In genomic region chr6:79818471-79818870, GRCh38 we compare ENCODE assay signal across 19 cellular contexts.
"Had no signal": no experiment of that assay in that cellular context is flagged by ENCODE, and none has a peak within 500 bp of the region (broad histone marks: within the 10 kb centered on the region; RNA-seq: fewer than 3 reads in every experiment).

No MANE protein-coding gene starts in this region.

- H3K4me1 Mint-ChIP-seq: activated T-helper 17 cell treated with anti-CD3 and anti-CD28 coated beads, Interleukin-2, amount 50 U/mL, for 72 hours; central memory CD8-positive, alpha-beta T cell; stimulated activated naive B cell treated with anti-CD40 and anti-IgM and Interleukin-4, amounts not matched to agents 10 μg/mL and 1 μg/mL and 100 μg/mL, for 72 hours had no signal

- DNase-seq: activated CD4-positive, alpha-beta T cell treated with anti-CD3 and anti-CD28 coated beads for 1 hour; activated CD4-positive, alpha-beta T cell treated with anti-CD3 and anti-CD28 coated beads, Interleukin-2, amount 50 U/mL, for 1 hour; activated T-cell treated with anti-CD3 and anti-CD28 coated beads, Interleukin-2, amount 50 U/mL, for 24 hours; erythroblast; foreskin melanocyte; glutamatergic neuron; left ventricle myocardium inferior; midbrain; stimulated activated CD4-positive, alpha-beta T cell treated with anti-CD3 and anti-CD28 coated beads, Interleukin-2, amount 100 ng/mL, for 48 hours; stimulated activated CD8-positive, alpha-beta memory T cell treated with anti-CD3 and anti-CD28 coated beads, Interleukin-4, amount 100 ng/mL, for 48 hours; stimulated activated naive B cell treated with anti-CD40 and anti-IgM and Interleukin-4, amounts not matched to agents 10 μg/mL and 1 μg/mL and 100 μg/mL, for 72 hours; T-helper 9 cell; transverse colon had no signal

- H3K4me1 ChIP-seq: left ventricle myocardium inferior, transverse colon had no signal

- H3K27me3 ChIP-seq: hepatocyte, transverse colon had no signal

- H3K4me3 ChIP-seq: coronary artery, hepatocyte, left ventricle myocardium inferior, transverse colon had no signal

- H3K36me3 Mint-ChIP-seq: activated naive CD4-positive, alpha-beta T cell treated with anti-CD3 and anti-CD28 coated beads, Interleukin-2, amount 50 U/mL, for 72 hours; natural killer cell treated with Interleukin-12 subunit alpha and Interleukin-12 subunit beta and Interleukin-15 and Interleukin-18, amount 100 ng/mL, for 72 hours; stimulated activated naive B cell treated with anti-CD40 and anti-IgM and Interleukin-4, amounts not matched to agents 10 μg/mL and 1 μg/mL and 100 μg/mL, for 72 hours had no signal

- H3K9me3 Mint-ChIP-seq: activated naive CD4-positive, alpha-beta T cell treated with anti-CD3 and anti-CD28 coated beads, Interleukin-2, amount 50 U/mL, for 72 hours; activated T-cell treated with anti-CD3 and anti-CD28 coated beads, Interleukin-2, amount 50 U/mL, for 24 hours; activated T-helper 17 cell treated with anti-CD3 and anti-CD28 coated beads, Interleukin-2, amount 50 U/mL, for 72 hours; central memory CD8-positive, alpha-beta T cell; natural killer cell treated with Interleukin-12 subunit alpha and Interleukin-12 subunit beta and Interleukin-15 and Interleukin-18, amount 100 ng/mL, for 72 hours; stimulated activated naive B cell treated with anti-CD40 and anti-IgM and Interleukin-4, amounts not matched to agents 10 μg/mL and 1 μg/mL and 100 μg/mL, for 72 hours had no signal

- H3K9me3 ChIP-seq: left ventricle myocardium inferior, transverse colon had no signal

- H3K4me3 Mint-ChIP-seq: activated T-cell treated with anti-CD3 and anti-CD28 coated beads, Interleukin-2, amount 50 U/mL, for 24 hours; activated T-helper 17 cell treated with anti-CD3 and anti-CD28 coated beads, Interleukin-2, amount 50 U/mL, for 72 hours; central memory CD8-positive, alpha-beta T cell; natural killer cell treated with Interleukin-12 subunit alpha and Interleukin-12 subunit beta and Interleukin-15 and Interleukin-18, amount 100 ng/mL, for 72 hours; stimulated activated naive B cell treated with anti-CD40 and anti-IgM and Interleukin-4, amounts not matched to agents 10 μg/mL and 1 μg/mL and 100 μg/mL, for 72 hours had no signal

- H3K27ac ChIP-seq: coronary artery, hepatocyte, left ventricle myocardium inferior, transverse colon had no signal

- H3K27ac Mint-ChIP-seq: activated naive CD4-positive, alpha-beta T cell treated with anti-CD3 and anti-CD28 coated beads, Interleukin-2, amount 50 U/mL, for 72 hours; activated T-cell treated with anti-CD3 and anti-CD28 coated beads, Interleukin-2, amount 50 U/mL, for 24 hours; activated T-helper 17 cell treated with anti-CD3 and anti-CD28 coated beads, Interleukin-2, amount 50 U/mL, for 72 hours; natural killer cell treated with Interleukin-12 subunit alpha and Interleukin-12 subunit beta and Interleukin-15 and Interleukin-18, amount 100 ng/mL, for 72 hours; stimulated activated naive B cell treated with anti-CD40 and anti-IgM and Interleukin-4, amounts not matched to agents 10 μg/mL and 1 μg/mL and 100 μg/mL, for 72 hours had no signal

- ATAC-seq: activated naive CD4-positive, alpha-beta T cell treated with anti-CD3 and anti-CD28 coated beads, Interleukin-2, amount 50 U/mL, for 72 hours; activated T-helper 17 cell treated with anti-CD3 and anti-CD28 coated beads, Interleukin-2, amount 50 U/mL, for 72 hours; natural killer cell treated with Interleukin-12 subunit alpha and Interleukin-12 subunit beta and Interleukin-15 and Interleukin-18, amount 100 ng/mL, for 72 hours; stimulated activated naive B cell treated with anti-CD40 and anti-IgM and Interleukin-4, amounts not matched to agents 10 μg/mL and 1 μg/mL and 100 μg/mL, for 72 hours had no signal

- H3K36me3 ChIP-seq: left ventricle myocardium inferior, transverse colon had no signal
